Comparison of ENCODE assay signal across 28 cellular contexts in the genomic region with DNA sequence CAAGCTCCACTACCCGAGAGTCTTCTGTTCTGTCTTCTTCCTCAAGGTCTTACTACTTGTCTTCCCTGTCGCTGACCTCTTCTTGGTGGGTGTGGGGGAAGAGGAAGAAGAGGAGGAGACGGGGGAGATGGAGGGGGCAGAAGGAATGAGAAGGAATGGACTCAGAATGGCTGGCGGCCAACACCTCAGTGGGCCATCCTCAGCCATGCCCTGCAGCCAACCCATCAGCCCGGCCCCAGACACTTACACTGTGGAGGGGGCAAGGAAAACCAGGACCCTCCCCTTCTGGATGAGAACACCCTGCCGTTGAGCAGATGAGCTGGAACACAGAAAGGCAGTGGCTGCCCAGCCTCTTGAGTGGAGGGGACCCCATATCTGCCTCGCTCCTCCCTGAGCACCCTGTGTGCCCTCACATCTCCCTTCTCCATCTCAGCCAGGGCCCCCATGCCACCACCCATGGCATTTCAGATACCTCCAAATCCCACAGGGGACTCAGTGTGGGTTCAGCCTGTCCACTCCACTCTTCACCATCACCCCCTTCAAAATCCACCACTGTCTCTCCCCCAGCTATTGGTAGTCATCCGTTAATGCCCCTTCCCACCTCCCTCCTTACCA. TPM values are rescaled to one million over a fixed set of nuclear protein-coding genes. Genes with fewer than 3 reads are reported as not detected.
"Had no signal": no experiment of that assay in that cellular context is flagged by ENCODE, and none has a peak within 500 bp of the region (broad histone marks: within the 10 kb centered on the region; RNA-seq: fewer than 3 reads in every experiment).

No MANE protein-coding gene starts in this region.

- H3K27ac ChIP-seq: RWPE1 had no signal

- H3K9me3 ChIP-seq: SK-N-SH had no signal

- DNase-seq: MV-4-11; NCI-H1048; NCI-H1105; NCI-H1417 treated with DMSO at 0.1 percent for 48 hours; NCI-H187; NCI-H2029; NCI-H2081 treated with DMSO at 0.1 percent for 48 hours; NCI-H2171; NCI-H226; NCI-H446; NCI-H510A; NCI-H524 treated with DMSO at 0.1 percent for 48 hours; NCI-H69; NCI-H774; NK-92 treated with Interleukin-12 subunit alpha and Interleukin-12 subunit beta, amount 100 ng/mL, for 24 hours; PC-3; SHP77; SK-N-SH had no signal

- H3K4me1 Mint-ChIP-seq: IgD-negative memory B cell had no signal

- H3K36me3 Mint-ChIP-seq: IgD-negative memory B cell had no signal

- H3K4me3 ChIP-seq: K562 had no signal

- H3K4me3 Mint-ChIP-seq: IgD-negative memory B cell had no signal

- ATAC-seq: HepG2, K562, Panc1, PC-3 had no signal

RNA-seq across cellular contexts. Expression of a gene that starts 45.5 kb away (rescaled TPM):
- total RNA-seq: HepG2, HT1080, K562, LHCN-M2, MCF 10A, OCI-LY7, PC-3, SK-MEL-5 had no signal
